In genomic region chr20:34029415-34029814, GRCh38 we compare ENCODE assay signal across 28 cellular contexts.
"Had no signal": no experiment of that assay in that cellular context is flagged by ENCODE, and none has a peak within 500 bp of the region (broad histone marks: within the 10 kb centered on the region; RNA-seq: fewer than 3 reads in every experiment).

No MANE protein-coding gene starts in this region.

- H3K9me3 Mint-ChIP-seq: activated CD4-positive, alpha-beta memory T cell treated with anti-CD3 and anti-CD28 coated beads, Interleukin-2, amount 10 ng/mL, durations not matched to agents 7 days and 5 days; activated CD4-positive, alpha-beta T cell treated with anti-CD3 and anti-CD28 coated beads, Interleukin-2, amount 10 ng/mL, durations not matched to agents 7 days and 5 days; activated naive CD4-positive, alpha-beta T cell treated with anti-CD3 and anti-CD28 coated beads, Interleukin-2, amount 50 U/mL, for 72 hours; stimulated activated naive CD8-positive, alpha-beta T cell treated with anti-CD3 and anti-CD28 coated beads, Interleukin-15, amount 100 ng/mL, for 72 hours; T-helper 1 cell treated with Interleukin-12 subunit alpha and Interleukin-12 subunit beta and Interleukin-4 antibody, amounts not matched to agents 30 μg/mL and 1 μg/mL, for 36 hours had no signal

- H3K36me3 Mint-ChIP-seq: activated naive CD4-positive, alpha-beta T cell treated with anti-CD3 and anti-CD28 coated beads, Interleukin-2, amount 50 U/mL, for 72 hours had no signal

- H3K27ac Mint-ChIP-seq: activated CD4-positive, alpha-beta memory T cell treated with anti-CD3 and anti-CD28 coated beads, Interleukin-2, amount 10 ng/mL, durations not matched to agents 7 days and 5 days; T-helper 1 cell treated with Interleukin-12 subunit alpha and Interleukin-12 subunit beta and Interleukin-4 antibody, amounts not matched to agents 30 μg/mL and 1 μg/mL, for 36 hours had no signal

- H3K27me3 Mint-ChIP-seq: activated CD4-positive, alpha-beta memory T cell treated with anti-CD3 and anti-CD28 coated beads, Interleukin-2, amount 10 ng/mL, durations not matched to agents 7 days and 5 days; activated CD4-positive, alpha-beta T cell treated with anti-CD3 and anti-CD28 coated beads, Interleukin-2, amount 10 ng/mL, durations not matched to agents 7 days and 5 days; progenitor cell of endocrine pancreas; stimulated activated naive CD8-positive, alpha-beta T cell treated with anti-CD3 and anti-CD28 coated beads, Interleukin-15, amount 100 ng/mL, for 72 hours had no signal

- H3K4me3 Mint-ChIP-seq: activated CD4-positive, alpha-beta memory T cell treated with anti-CD3 and anti-CD28 coated beads, Interleukin-2, amount 10 ng/mL, durations not matched to agents 7 days and 5 days; activated CD4-positive, alpha-beta T cell treated with anti-CD3 and anti-CD28 coated beads, Interleukin-2, amount 10 ng/mL, durations not matched to agents 7 days and 5 days; stimulated activated naive CD8-positive, alpha-beta T cell treated with anti-CD3 and anti-CD28 coated beads, Interleukin-15, amount 100 ng/mL, for 72 hours; T-helper 1 cell treated with Interleukin-12 subunit alpha and Interleukin-12 subunit beta and Interleukin-4 antibody, amounts not matched to agents 30 μg/mL and 1 μg/mL, for 36 hours had no signal

- ATAC-seq: activated naive CD4-positive, alpha-beta T cell treated with anti-CD3 and anti-CD28 coated beads, Interleukin-2, amount 50 U/mL, for 72 hours; left cardiac atrium; left ventricle myocardium superior; sciatic nerve; stimulated activated naive CD8-positive, alpha-beta T cell treated with anti-CD3 and anti-CD28 coated beads, Interleukin-15, amount 100 ng/mL, for 72 hours had no signal

- H3K9me3 ChIP-seq: breast epithelium, upper lobe of left lung, vagina had no signal

- DNase-seq: activated CD4-positive, alpha-beta memory T cell treated with anti-CD3 and anti-CD28 coated beads, Interleukin-2, amount 10 ng/mL, durations not matched to agents 7 days and 5 days; activated CD4-positive, alpha-beta T cell treated with anti-CD3 and anti-CD28 coated beads, Interleukin-2, amount 10 ng/mL, durations not matched to agents 7 days and 5 days; activated CD4-positive, CD25-positive, alpha-beta regulatory T cell treated with anti-CD3 and anti-CD28 coated beads, Interleukin-2, amount 50 U/mL, for 72 hours; activated CD8-positive, alpha-beta memory T cell treated with anti-CD3 and anti-CD28 coated beads, Interleukin-2, amount 50 U/mL, for 48 hours; activated naive CD4-positive, alpha-beta T cell; activated T-cell treated with anti-CD3 and anti-CD28 coated beads, Interleukin-2, amount 50 U/mL, for 48 hours; central memory CD4-positive, alpha-beta T cell; dermis blood vessel endothelial cell; effector CD8-positive, alpha-beta T cell; foreskin fibroblast; head of caudate nucleus; hippocampal formation; left cardiac atrium; left ventricle myocardium superior; stimulated activated CD4-positive, alpha-beta T cell treated with anti-CD3 and anti-CD28 coated beads, Interleukin-12 subunit alpha, Interleukin-12 subunit beta, amount 100 ng/mL, for 4 hours; stimulated activated CD4-positive, alpha-beta T cell treated with anti-CD3 and anti-CD28 coated beads, Interleukin-4, amount 100 ng/mL, for 1 hour; stimulated activated naive CD8-positive, alpha-beta T cell treated with anti-CD3 and anti-CD28 coated beads, Interleukin-15, amount 100 ng/mL, for 72 hours; substantia nigra; SW 1271; T1000; upper lobe of left lung; WERI-Rb-1 had no signal
